Comparison of ENCODE assay signal across 9 cellular contexts in genomic region chr7:69564454-69565417, GRCh38. TPM values are rescaled to one million over a fixed set of nuclear protein-coding genes. Genes with fewer than 3 reads are reported as not detected.
DNase-seq lines count a peak whose midpoint lies in the region; ATAC-seq and TF ChIP-seq lines count a peak whose summit lies in the region.
"Had no signal": no experiment of that assay in that cellular context is flagged by ENCODE, and none has a peak within 500 bp of the region (broad histone marks: within the 10 kb centered on the region; RNA-seq: fewer than 3 reads in every experiment).

No MANE protein-coding gene starts in this region.

- POLR2A ChIA-PET in CD8-positive, alpha-beta T cell (lab: Charles Lee) = no interaction called here

- CTCF ChIA-PET in activated naive CD4-positive, alpha-beta T cell treated with anti-CD3 and anti-CD28 coated beads for 36 hours (lab: Charles Lee) = no interaction called here
- CTCF ChIA-PET in CD8-positive, alpha-beta T cell (lab: Charles Lee) = no interaction called here

- H3K36me3 ChIP-seq in adipocyte (ENCODE audit: control insufficient read depth, insufficient read depth, low read length, severe bottlenecking) (no peaks in the 10 kb centered on the region), neural progenitor cell (no peaks in the 10 kb centered on the region)
- no peaks in the 10 kb centered on the region for H3K36me3 ChIP-seq in CD8-positive, alpha-beta T cell (ENCODE audit: insufficient read depth, low read length)
- H3K36me3 ChIP-seq: tibial nerve had no signal

- H3K4me3 ChIP-seq in LNCaP clone FGC (ENCODE audit: low read depth, low read length) (no peak overlapping the region), adipocyte (ENCODE audit: low read length) (no peak overlapping the region), neural progenitor cell (no peak overlapping the region)
- no peak overlapping the region for H3K4me3 ChIP-seq in CD8-positive, alpha-beta T cell (ENCODE audit: low read depth, low read length)
- H3K4me3 ChIP-seq: tibial nerve had no signal

- no peaks in the 10 kb centered on the region for H3K9me3 ChIP-seq in adipocyte (ENCODE audit: control insufficient read depth, low read length)
- H3K9me3 ChIP-seq in neural progenitor cell (ENCODE audit: low read depth) = no peaks in the 10 kb centered on the region
- no peaks in the 10 kb centered on the region for H3K9me3 ChIP-seq in CD8-positive, alpha-beta T cell (ENCODE audit: low read length)
- H3K9me3 ChIP-seq: tibial nerve had no signal

- H3F3A ChIP-seq in neural progenitor cell (ENCODE audit: low read depth) = no peaks in the 10 kb centered on the region

- peaks cover 16% of the 10 kb centered on the region for H3K4me1 Mint-ChIP-seq in neural progenitor cell
- no peaks in the 10 kb centered on the region for H3K4me1 Mint-ChIP-seq in activated naive CD4-positive, alpha-beta T cell treated with anti-CD3 and anti-CD28 coated beads for 36 hours (ENCODE audit: low read depth)
- no peaks in the 10 kb centered on the region for H3K4me1 Mint-ChIP-seq in CD8-positive, alpha-beta T cell (ENCODE audit: low read depth)

- no peaks in the 10 kb centered on the region for H3K79me2 ChIP-seq in neural progenitor cell (ENCODE audit: low read depth)

- no peaks in the 10 kb centered on the region for H3K27me3 Mint-ChIP-seq in neural progenitor cell (ENCODE audit: insufficient read depth, low read depth)
- H3K27me3 Mint-ChIP-seq in activated naive CD4-positive, alpha-beta T cell treated with anti-CD3 and anti-CD28 coated beads for 36 hours (ENCODE audit: low read depth) = peaks cover 3% of the 10 kb centered on the region
- peaks cover 8% of the 10 kb centered on the region for H3K27me3 Mint-ChIP-seq in CD8-positive, alpha-beta T cell (ENCODE audit: low read depth)

- peak overlapping the region; percentile 60 for H3K27ac Mint-ChIP-seq in neural progenitor cell
- no peak overlapping the region for H3K27ac Mint-ChIP-seq in activated naive CD4-positive, alpha-beta T cell treated with anti-CD3 and anti-CD28 coated beads for 36 hours
- no peak overlapping the region for H3K27ac Mint-ChIP-seq in CD8-positive, alpha-beta T cell

- H3K9ac ChIP-seq in adipocyte (ENCODE audit: low read length) = no peak overlapping the region
- no peak overlapping the region for H3K9ac ChIP-seq in neural progenitor cell

- TF ChIP-seq CTCF in LNCaP clone FGC (IDR thresholded peaks at IDR 0.05; ENCODE audit: control insufficient read depth, extremely low read depth, insufficient read depth) (no peak), neural progenitor cell (IDR thresholded peaks at IDR 0.05) (no peak)
- no peak for TF ChIP-seq CTCF in CD8-positive, alpha-beta T cell (IDR thresholded peaks at IDR 0.05)

- ATAC-seq in GM21360 (IDR thresholded peaks at IDR 0.05; ENCODE audit: unreplicated experiment) = peak; percentile 77
- no peak for ATAC-seq in CD8-positive, alpha-beta T cell

- H3K4me2 ChIP-seq in neural progenitor cell = no peak overlapping the region

- H3K36me3 Mint-ChIP-seq in neural progenitor cell = no peaks in the 10 kb centered on the region
- no peaks in the 10 kb centered on the region for H3K36me3 Mint-ChIP-seq in activated naive CD4-positive, alpha-beta T cell treated with anti-CD3 and anti-CD28 coated beads for 36 hours (ENCODE audit: low read depth)
- no peaks in the 10 kb centered on the region for H3K36me3 Mint-ChIP-seq in CD8-positive, alpha-beta T cell

- intact Hi-C loops in activated naive CD4-positive, alpha-beta T cell treated with anti-CD3 and anti-CD28 coated beads for 36 hours (cut with micrococcal nuclease) = no loop called here
- intact Hi-C loops in CD8-positive, alpha-beta T cell (cut with DNase I, micrococcal nuclease) = no loop called here

- peaks cover 17% of the 10 kb centered on the region for H3K4me1 ChIP-seq in adipocyte (ENCODE audit: control insufficient read depth, insufficient read depth, low read length)
- H3K4me1 ChIP-seq in neural progenitor cell = no peaks in the 10 kb centered on the region
- no peaks in the 10 kb centered on the region for H3K4me1 ChIP-seq in CD8-positive, alpha-beta T cell (ENCODE audit: insufficient read depth, low read length)

- H3K27ac ChIP-seq in neural progenitor cell = no peak overlapping the region
- H3K27ac ChIP-seq in CD8-positive, alpha-beta T cell (ENCODE audit: low read depth, low read length) = no peak overlapping the region
- H3K27ac ChIP-seq: tibial nerve had no signal

- H4K20me1 ChIP-seq in neural progenitor cell (ENCODE audit: low read depth) = no peaks in the 10 kb centered on the region

- H3K27me3 ChIP-seq in adipocyte (replicated peaks; ENCODE audit: control insufficient read depth, insufficient read depth, low read length) (no peaks in the 10 kb centered on the region), neural progenitor cell (no peaks in the 10 kb centered on the region)
- no peaks in the 10 kb centered on the region for H3K27me3 ChIP-seq in CD8-positive, alpha-beta T cell (ENCODE audit: insufficient read depth, low read length)
- H3K27me3 ChIP-seq: tibial nerve had no signal

- H2AFZ ChIP-seq in neural progenitor cell (replicated peaks) = no peak overlapping the region

- DNase-seq in LNCaP clone FGC (ENCODE audit: low read depth) (peak; percentile 2), adipocyte (ENCODE audit: low read depth) (peak; percentile 91), neural progenitor cell (ENCODE audit: low spot score) (no peak), DMS114 treated with DMSO at 0.1 percent for 48 hours (lab: John Stamatoyannopoulos, UW; ENCODE audit: unreplicated experiment) (no peak), T-helper 1 cell (no peak)
- DNase-seq in activated naive CD4-positive, alpha-beta T cell treated with anti-CD3 and anti-CD28 coated beads for 36 hours = no peak
- no peak for DNase-seq in CD8-positive, alpha-beta T cell

- no peaks in the 10 kb centered on the region for H3K9me3 Mint-ChIP-seq in neural progenitor cell
- no peaks in the 10 kb centered on the region for H3K9me3 Mint-ChIP-seq in activated naive CD4-positive, alpha-beta T cell treated with anti-CD3 and anti-CD28 coated beads for 36 hours
- no peaks in the 10 kb centered on the region for H3K9me3 Mint-ChIP-seq in CD8-positive, alpha-beta T cell

- no peak overlapping the region for H3K4me3 Mint-ChIP-seq in neural progenitor cell
- no peak overlapping the region for H3K4me3 Mint-ChIP-seq in activated naive CD4-positive, alpha-beta T cell treated with anti-CD3 and anti-CD28 coated beads for 36 hours
- H3K4me3 Mint-ChIP-seq in CD8-positive, alpha-beta T cell = no peak overlapping the region

RNA-seq across cellular contexts. Expression of gene AUTS2, which starts 33.5 kb away (rescaled TPM):
- total RNA-seq in neural progenitor cell (ENCODE audit: low replicate concordance) = 47.1 and 50.0 TPM in 2 replicates
- 1 to 10 TPM in 1 of 2 experiments, under 1 TPM in 1; 0.79 to 1.1 TPM for total RNA-seq in activated naive CD4-positive, alpha-beta T cell treated with anti-CD3 and anti-CD28 coated beads for 36 hours
- 10 to 100 TPM; 51.7 to 55.6 TPM for total RNA-seq in CD8-positive, alpha-beta T cell

Comparison
In these comparisons a context has a peak if more than half of its experiments do, and no peak if none do; other contexts are left out.
1. DNase-seq: peak in LNCaP clone FGC (single experiment) and adipocyte (single experiment); none in neural progenitor cell (single experiment), activated naive CD4-positive, alpha-beta T cell treated with anti-CD3 and anti-CD28 coated beads for 36 hours (single experiment), CD8-positive, alpha-beta T cell (0 of 7), DMS114 treated with DMSO at 0.1 percent for 48 hours (single experiment) and T-helper 1 cell (0 of 5).
2. RNA of gene AUTS2, which starts 33.5 kb away (total RNA-seq): 51.7 to 55.6 TPM in CD8-positive, alpha-beta T cell and 47.1 to 50.0 TPM in neural progenitor cell; 0.79 to 1.1 TPM in activated naive CD4-positive, alpha-beta T cell treated with anti-CD3 and anti-CD28 coated beads for 36 hours; every median in the first group is over 10 times any median in the second.